In genomic region chr2:50591642-50592041, GRCh38 we compare ENCODE assay signal across 20 cellular contexts.
A peak's percentile ranks its signal among the peaks of the same experiment; 100 is the strongest.
DNase-seq lines count a peak whose midpoint lies in the region; ATAC-seq, FAIRE-seq and TF ChIP-seq lines count a peak whose summit lies in the region.
"Had no signal": no experiment of that assay in that cellular context is flagged by ENCODE, and none has a peak within 500 bp of the region (broad histone marks: within the 10 kb centered on the region; RNA-seq: fewer than 3 reads in every experiment).

No MANE protein-coding gene starts in this region.

- no peaks in the 10 kb centered on the region for H3K36me3 ChIP-seq in A673 (ENCODE audit: insufficient read depth, low read length, poor library complexity, severe bottlenecking)
- no peaks in the 10 kb centered on the region for H3K36me3 ChIP-seq in body of pancreas (replicated peaks in 1 of 2; ENCODE audit: insufficient read depth in 1 of 2, low read depth in 2 of 2)
- H3K36me3 ChIP-seq in heart right ventricle = no peaks in the 10 kb centered on the region
- H3K36me3 ChIP-seq in pancreas = no peaks in the 10 kb centered on the region
- H3K36me3 ChIP-seq: BLaER1 treated with 17β-estradiol and CSF1 and Interleukin-3, amounts not matched to agents 10 nM and 100 nM; colonic mucosa; neutrophil; upper lobe of left lung had no signal

- no peak for FAIRE-seq in pancreas (lab: Jason Lieb, UNC)
- FAIRE-seq: frontal cortex, GM19239 had no signal

- peaks cover 45% of the 10 kb centered on the region for H3K27me3 ChIP-seq in A673 (replicated peaks; ENCODE audit: insufficient read depth, low read depth, low read length, poor library complexity)
- H3K27me3 ChIP-seq in body of pancreas = no peaks in the 10 kb centered on the region
- no peaks in the 10 kb centered on the region for H3K27me3 ChIP-seq in heart right ventricle
- no peaks in the 10 kb centered on the region for H3K27me3 ChIP-seq in pancreas
- H3K27me3 ChIP-seq: BLaER1 treated with 17β-estradiol and CSF1 and Interleukin-3, amounts not matched to agents 10 nM and 100 nM; colonic mucosa; neutrophil; upper lobe of left lung had no signal

- 68 to 70% methylated on average over 11 of the region's 11 CpGs for WGBS in body of pancreas, 2 donors
- 60 to 69% methylated on average over 11 of the region's 11 CpGs for WGBS in heart right ventricle, 2 donors
- 55 to 78% methylated on average over 11 of the region's 11 CpGs for WGBS in pancreas, 2 donors

- ATAC-seq in body of pancreas = no peak
- peak in 7 of 8 donors; percentile 47 to 80 (median 70) for ATAC-seq in heart right ventricle
- peak in 2 of 4 donors; percentile 26 to 40 for ATAC-seq in pancreas
- no peak for ATAC-seq in GM19467 (IDR thresholded peaks at IDR 0.05; ENCODE audit: unreplicated experiment)

- peak; percentile 5 for DNase-seq in A673 (ENCODE audit: low spot score)
- DNase-seq in body of pancreas = peak; percentile 11 to 12 (median 12)
- peak; percentile 19 to 32 for DNase-seq in heart right ventricle
- peak in 4 of 6 donors; percentile 3 to 17 (median 11) for DNase-seq in pancreas
- DNase-seq in T-helper 2 cell = no peak
- DNase-seq in activated CD4-positive, alpha-beta T cell treated with anti-CD3 and anti-CD28 coated beads, Interleukin-2, amount 50 U/mL, for 48 hours = no peak
- no peak for DNase-seq in COLO829 (ENCODE audit: low spot score)
- DNase-seq: activated CD4-positive, alpha-beta T cell treated with anti-CD3 and anti-CD28 coated beads for 4 hours; activated effector memory CD4-positive, alpha-beta T cell treated with anti-CD3 and anti-CD28 coated beads, Interleukin-2, amount 50 U/mL, for 16 hours; colonic mucosa; GDM1; H7; NCI-H1092; NCI-H2029 treated with DMSO at 0.1 percent for 48 hours had no signal

- H3K4me1 ChIP-seq in A673 (ENCODE audit: insufficient read depth, low read length, poor library complexity, severe bottlenecking) (no peaks in the 10 kb centered on the region), body of pancreas (no peaks in the 10 kb centered on the region), heart right ventricle (no peaks in the 10 kb centered on the region), pancreas (no peaks in the 10 kb centered on the region)
- H3K4me1 ChIP-seq: BLaER1 treated with 17β-estradiol and CSF1 and Interleukin-3, amounts not matched to agents 10 nM and 100 nM; colonic mucosa; upper lobe of left lung had no signal

- no peak for TF ChIP-seq POLR2A in body of pancreas (IDR thresholded peaks at IDR 0.05)

- POLR2A ChIA-PET in A673 (lab: Charles Lee; ENCODE audit: low non-redundant PET) = no interaction called here

- CTCF ChIA-PET in A673 (lab: Charles Lee) = no interaction called here

- BruUV-seq in A673 (replicated peaks; lab: Mats Ljungman, UMichigan) = no TSS peak

- intact Hi-C loops in A673 (cut with micrococcal nuclease; ENCODE audit: unreplicated experiment) = no loop called here
- intact Hi-C loops in body of pancreas (cut with DNase I) = no loop called here
- intact Hi-C loops in heart right ventricle (cut with DNase I) = no loop called here
- intact Hi-C loops in pancreas (cut with DNase I) = no loop called here

- H3K9me3 ChIP-seq in A673 (ENCODE audit: low read depth, low read length, poor library complexity, severe bottlenecking) (no peaks in the 10 kb centered on the region), body of pancreas (no peaks in the 10 kb centered on the region), heart right ventricle (no peaks in the 10 kb centered on the region), pancreas (no peaks in the 10 kb centered on the region)
- H3K9me3 ChIP-seq: BLaER1 treated with 17β-estradiol and CSF1 and Interleukin-3, amounts not matched to agents 10 nM and 100 nM; colonic mucosa; neutrophil; upper lobe of left lung had no signal

- H3K27ac ChIP-seq in A673 (ENCODE audit: low read depth, low read length, poor library complexity, severe bottlenecking) (no peak overlapping the region), body of pancreas (no peak overlapping the region), heart right ventricle (no peak overlapping the region), pancreas (no peak overlapping the region)
- H3K27ac ChIP-seq: BLaER1 treated with 17β-estradiol and CSF1 and Interleukin-3, amounts not matched to agents 10 nM and 100 nM; colonic mucosa; neutrophil; upper lobe of left lung had no signal

- no peak for TF ChIP-seq CTCF in A673 (conservative IDR thresholded peaks at IDR 0.05; ENCODE audit: low read depth, low read length)
- no peak for TF ChIP-seq CTCF in body of pancreas (IDR thresholded peaks at IDR 0.05)
- no peak for TF ChIP-seq CTCF in heart right ventricle (IDR thresholded peaks at IDR 0.05)
- no peak for TF ChIP-seq CTCF in pancreas (IDR thresholded peaks at IDR 0.05)

- H3K4me3 ChIP-seq in A673 (ENCODE audit: low read depth, low read length, poor library complexity, severe bottlenecking) (no peak overlapping the region), body of pancreas (no peak overlapping the region), heart right ventricle (no peak overlapping the region), pancreas (no peak overlapping the region)
- H3K4me3 ChIP-seq: BLaER1 treated with 17β-estradiol and CSF1 and Interleukin-3, amounts not matched to agents 10 nM and 100 nM; colonic mucosa; upper lobe of left lung had no signal

Comparison
In these comparisons a context has a peak if more than half of its experiments do, and no peak if none do; other contexts are left out.
1. DNase-seq: peak in A673 (single experiment), body of pancreas (4 of 4), heart right ventricle (2 of 2) and pancreas (4 of 6); none in T-helper 2 cell (0 of 5), activated CD4-positive, alpha-beta T cell treated with anti-CD3 and anti-CD28 coated beads, Interleukin-2, amount 50 U/mL, for 48 hours (0 of 2) and COLO829 (single experiment).
2. ATAC-seq: peak in heart right ventricle (7 of 8); none in body of pancreas (single experiment) and GM19467 (single experiment).